Comparison of ENCODE assay signal across 8 cellular contexts in genomic region chr18:10663750-10664149, GRCh38.
"Had no signal": no experiment of that assay in that cellular context is flagged by ENCODE, and none has a peak within 500 bp of the region (broad histone marks: within the 10 kb centered on the region; RNA-seq: fewer than 3 reads in every experiment).

No MANE protein-coding gene starts in this region.

- H3K4me3 ChIP-seq: GM12878 had no signal

- DNase-seq: GDM1, GF-D8 had no signal

- FAIRE-seq: G401.6, GM12878, GM12891, GM12892, GM18507, GM19239 had no signal
